ENCODE assay signal across 13 cellular contexts in genomic region chrX:34956915-34957314, GRCh38. TPM values are rescaled to one million over a fixed set of nuclear protein-coding genes. Genes with fewer than 3 reads are reported as not detected.
DNase-seq lines count a peak whose midpoint lies in the region; ATAC-seq lines count a peak whose summit lies in the region.
"Had no signal": no experiment of that assay in that cellular context is flagged by ENCODE, and none has a peak within 500 bp of the region (broad histone marks: within the 10 kb centered on the region; RNA-seq: fewer than 3 reads in every experiment).

No MANE protein-coding gene starts in this region.

- CTCF ChIA-PET in activated CD4-positive, alpha-beta memory T cell treated with anti-CD3 and anti-CD28 coated beads, Interleukin-2, amount 10 ng/mL, durations not matched to agents 7 days and 5 days (lab: Charles Lee) = no interaction called here

- H3K27ac Mint-ChIP-seq in activated CD4-positive, alpha-beta memory T cell treated with anti-CD3 and anti-CD28 coated beads, Interleukin-2, amount 10 ng/mL, durations not matched to agents 7 days and 5 days = no peak overlapping the region
- no peak overlapping the region for H3K27ac Mint-ChIP-seq in natural killer cell treated with Interleukin-12 subunit alpha and Interleukin-12 subunit beta and Interleukin-15 and Interleukin-18, amount 100 ng/mL, for 72 hours
- H3K27ac Mint-ChIP-seq: activated naive CD4-positive, alpha-beta T cell treated with anti-CD3 and anti-CD28 coated beads, Interleukin-2, amount 50 U/mL, for 24 hours; stimulated activated naive CD8-positive, alpha-beta T cell treated with anti-CD3 and anti-CD28 coated beads, Interleukin-15, Interleukin-2, amounts not matched to agents 100 ng/mL and 50 ng/mL, for 24 hours had no signal

- peaks cover 4% of the 10 kb centered on the region for H3K27me3 ChIP-seq in adipocyte (replicated peaks; ENCODE audit: control insufficient read depth, insufficient read depth, low read length)
- H3K27me3 ChIP-seq in skeletal muscle satellite cell (ENCODE audit: control insufficient read depth, insufficient read depth, low read length) = no peaks in the 10 kb centered on the region

- no peak overlapping the region for H3K4me3 Mint-ChIP-seq in activated CD4-positive, alpha-beta memory T cell treated with anti-CD3 and anti-CD28 coated beads, Interleukin-2, amount 10 ng/mL, durations not matched to agents 7 days and 5 days
- H3K4me3 Mint-ChIP-seq in natural killer cell treated with Interleukin-12 subunit alpha and Interleukin-12 subunit beta and Interleukin-15 and Interleukin-18, amount 100 ng/mL, for 72 hours = no peak overlapping the region
- H3K4me3 Mint-ChIP-seq: activated naive CD4-positive, alpha-beta T cell treated with anti-CD3 and anti-CD28 coated beads, Interleukin-2, amount 50 U/mL, for 24 hours; stimulated activated naive CD8-positive, alpha-beta T cell treated with anti-CD3 and anti-CD28 coated beads, Interleukin-15, Interleukin-2, amounts not matched to agents 100 ng/mL and 50 ng/mL, for 24 hours had no signal

- no peaks in the 10 kb centered on the region for H3K27me3 Mint-ChIP-seq in activated CD4-positive, alpha-beta memory T cell treated with anti-CD3 and anti-CD28 coated beads, Interleukin-2, amount 10 ng/mL, durations not matched to agents 7 days and 5 days
- H3K27me3 Mint-ChIP-seq in natural killer cell treated with Interleukin-12 subunit alpha and Interleukin-12 subunit beta and Interleukin-15 and Interleukin-18, amount 100 ng/mL, for 72 hours = peaks cover 0 to 2% of the 10 kb centered on the region in 2 donors
- H3K27me3 Mint-ChIP-seq: activated naive CD4-positive, alpha-beta T cell treated with anti-CD3 and anti-CD28 coated beads, Interleukin-2, amount 50 U/mL, for 24 hours; stimulated activated naive CD8-positive, alpha-beta T cell treated with anti-CD3 and anti-CD28 coated beads, Interleukin-15, Interleukin-2, amounts not matched to agents 100 ng/mL and 50 ng/mL, for 24 hours had no signal

- H3K4me3 ChIP-seq in adipocyte (ENCODE audit: low read length) = peak overlapping the region; percentile 19
- H3K4me3 ChIP-seq in skeletal muscle satellite cell (ENCODE audit: low read length) = no peak overlapping the region
- H3K4me3 ChIP-seq: left ventricle myocardium inferior, SK-N-MC had no signal

- H3K36me3 ChIP-seq in adipocyte (ENCODE audit: control insufficient read depth, insufficient read depth, low read length, severe bottlenecking) = no peaks in the 10 kb centered on the region
- H3K36me3 ChIP-seq in skeletal muscle satellite cell (ENCODE audit: insufficient read depth, low read length) = no peaks in the 10 kb centered on the region
- H3K36me3 ChIP-seq: left ventricle myocardium inferior had no signal

- H3K9me3 Mint-ChIP-seq in activated CD4-positive, alpha-beta memory T cell treated with anti-CD3 and anti-CD28 coated beads, Interleukin-2, amount 10 ng/mL, durations not matched to agents 7 days and 5 days = no peaks in the 10 kb centered on the region
- H3K9me3 Mint-ChIP-seq in natural killer cell treated with Interleukin-12 subunit alpha and Interleukin-12 subunit beta and Interleukin-15 and Interleukin-18, amount 100 ng/mL, for 72 hours = peaks cover 3% of the 10 kb centered on the region
- H3K9me3 Mint-ChIP-seq: activated naive CD4-positive, alpha-beta T cell treated with anti-CD3 and anti-CD28 coated beads, Interleukin-2, amount 50 U/mL, for 24 hours had no signal

- no peak for ATAC-seq in natural killer cell treated with Interleukin-12 subunit alpha and Interleukin-12 subunit beta and Interleukin-15 and Interleukin-18, amount 100 ng/mL, for 72 hours

- H3K4me1 Mint-ChIP-seq in activated CD4-positive, alpha-beta memory T cell treated with anti-CD3 and anti-CD28 coated beads, Interleukin-2, amount 10 ng/mL, durations not matched to agents 7 days and 5 days = no peaks in the 10 kb centered on the region
- H3K4me1 Mint-ChIP-seq in natural killer cell treated with Interleukin-12 subunit alpha and Interleukin-12 subunit beta and Interleukin-15 and Interleukin-18, amount 100 ng/mL, for 72 hours (ENCODE audit: low read depth in 2 of 2) = no peaks in the 10 kb centered on the region
- H3K4me1 Mint-ChIP-seq: activated naive CD4-positive, alpha-beta T cell treated with anti-CD3 and anti-CD28 coated beads, Interleukin-2, amount 50 U/mL, for 24 hours had no signal

- H3K36me3 Mint-ChIP-seq in activated CD4-positive, alpha-beta memory T cell treated with anti-CD3 and anti-CD28 coated beads, Interleukin-2, amount 10 ng/mL, durations not matched to agents 7 days and 5 days (ENCODE audit: low read depth) = no peaks in the 10 kb centered on the region
- no peaks in the 10 kb centered on the region for H3K36me3 Mint-ChIP-seq in natural killer cell treated with Interleukin-12 subunit alpha and Interleukin-12 subunit beta and Interleukin-15 and Interleukin-18, amount 100 ng/mL, for 72 hours
- H3K36me3 Mint-ChIP-seq: activated naive CD4-positive, alpha-beta T cell treated with anti-CD3 and anti-CD28 coated beads, Interleukin-2, amount 50 U/mL, for 24 hours had no signal

- H3K4me2 ChIP-seq in skeletal muscle satellite cell (ENCODE audit: low read length) = peak overlapping the region; percentile 34

- DNase-seq in ELR (ENCODE audit: low read depth) = peak; percentile 78
- peak; percentile 67 for DNase-seq in adipocyte (ENCODE audit: low read depth)
- DNase-seq in fibroblast of peridontal ligament (ENCODE audit: extremely low read depth) = peak; percentile 60
- DNase-seq in germinal center (ENCODE audit: low spot score) = no peak
- no peak for DNase-seq in activated CD4-positive, alpha-beta memory T cell treated with anti-CD3 and anti-CD28 coated beads, Interleukin-2, amount 10 ng/mL, durations not matched to agents 7 days and 5 days
- no peak for DNase-seq in natural killer cell treated with Interleukin-12 subunit alpha and Interleukin-12 subunit beta and Interleukin-15 and Interleukin-18, amount 100 ng/mL, for 72 hours (ENCODE audit: low spot score)
- DNase-seq: cortex of kidney, left ventricle myocardium inferior, NCI-H2171 treated with DMSO at 0.1 percent for 48 hours had no signal

- POLR2A ChIA-PET in activated CD4-positive, alpha-beta memory T cell treated with anti-CD3 and anti-CD28 coated beads, Interleukin-2, amount 10 ng/mL, durations not matched to agents 7 days and 5 days (lab: Charles Lee) = no interaction called here

- H3K4me1 ChIP-seq in adipocyte (ENCODE audit: control insufficient read depth, insufficient read depth, low read length) (peaks cover 7% of the 10 kb centered on the region), skeletal muscle satellite cell (ENCODE audit: control insufficient read depth, insufficient read depth, low read length) (peaks cover 18% of the 10 kb centered on the region)
- H3K4me1 ChIP-seq: left ventricle myocardium inferior had no signal

- H3K9ac ChIP-seq in adipocyte (ENCODE audit: low read length) = peak overlapping the region; percentile 41
- H3K9ac ChIP-seq in skeletal muscle satellite cell (ENCODE audit: low read depth, low read length) = peak overlapping the region; percentile 59

- H3K9me3 ChIP-seq in adipocyte (ENCODE audit: control insufficient read depth, low read length) (no peaks in the 10 kb centered on the region), skeletal muscle satellite cell (replicated peaks; ENCODE audit: low read length) (no peaks in the 10 kb centered on the region)
- H3K9me3 ChIP-seq: left ventricle myocardium inferior had no signal

RNA-seq across cellular contexts. Expression of gene FAM47B, which starts 14.3 kb away (rescaled TPM):
- not detected in 2 replicates for total RNA-seq in skeletal muscle satellite cell (2012; rRNA removed)
- not detected for total RNA-seq in activated CD4-positive, alpha-beta memory T cell treated with anti-CD3 and anti-CD28 coated beads, Interleukin-2, amount 10 ng/mL, durations not matched to agents 7 days and 5 days
- total RNA-seq in natural killer cell treated with Interleukin-12 subunit alpha and Interleukin-12 subunit beta and Interleukin-15 and Interleukin-18, amount 100 ng/mL, for 72 hours = not detected
- total RNA-seq: left ventricle myocardium inferior had no signal

Comparison
In these comparisons a context has a peak if more than half of its experiments do, and no peak if none do; other contexts are left out.
1. DNase-seq: peak in ELR (single experiment), adipocyte (single experiment) and fibroblast of peridontal ligament (single experiment); none in germinal center (single experiment), activated CD4-positive, alpha-beta memory T cell treated with anti-CD3 and anti-CD28 coated beads, Interleukin-2, amount 10 ng/mL, durations not matched to agents 7 days and 5 days (single experiment) and natural killer cell treated with Interleukin-12 subunit alpha and Interleukin-12 subunit beta and Interleukin-15 and Interleukin-18, amount 100 ng/mL, for 72 hours (single experiment).